Comparison of ENCODE assay signal across 22 cellular contexts in genomic region chr2:39668576-39668975, GRCh38. TPM values are rescaled to one million over a fixed set of nuclear protein-coding genes. Genes with fewer than 3 reads are reported as not detected.
"Had no signal": no experiment of that assay in that cellular context is flagged by ENCODE, and none has a peak within 500 bp of the region (broad histone marks: within the 10 kb centered on the region; RNA-seq: fewer than 3 reads in every experiment).

No MANE protein-coding gene starts in this region.

- H3K27ac Mint-ChIP-seq: IgD-negative memory B cell had no signal

- H3K27ac ChIP-seq: HL-60, KMS-11, SJSA1, SK-N-MC had no signal

- H3K4me2 ChIP-seq: KMS-11 had no signal

- ATAC-seq: K562 had no signal

- H3K36me3 ChIP-seq: SJSA1 had no signal

- H3K36me3 Mint-ChIP-seq: IgD-negative memory B cell had no signal

- H3K9me3 ChIP-seq: SJSA1 had no signal

- H3K4me3 Mint-ChIP-seq: IgD-negative memory B cell had no signal

- FAIRE-seq: HTR-8/SVneo, K562, RCC 7860 had no signal

- DNase-seq: Kasumi-1, MM.1S, NCI-H1092 treated with DMSO at 0.1 percent for 48 hours, NCI-H1436, NCI-H187, NCI-H2029 treated with DMSO at 0.1 percent for 48 hours, NCI-H2171 treated with DMSO at 0.1 percent for 48 hours, NCI-H510A, NCI-H524 treated with DMSO at 0.1 percent for 48 hours, NCI-H69, NCI-H774, Right ventricle myocardium superior, RPMI8226, SIG-M5 had no signal

- H3K9ac ChIP-seq: KMS-11 had no signal

- H3K4me3 ChIP-seq: K562, SJSA1, SK-N-MC had no signal

RNA-seq across cellular contexts. Expression of gene TMEM178A, which starts 2.9 kb away (rescaled TPM):
- total RNA-seq: K562 had no signal
- polyA plus RNA-seq: IgD-negative memory B cell had no signal
